8 cellular contexts compared by ENCODE assay signal in genomic region chr16:381788-382717, GRCh38. TPM values are rescaled to one million over a fixed set of nuclear protein-coding genes. Genes with fewer than 3 reads are reported as not detected.
A peak's percentile ranks its signal among the peaks of the same experiment; 100 is the strongest.
DNase-seq lines count a peak whose midpoint lies in the region; ATAC-seq, FAIRE-seq and TF ChIP-seq lines count a peak whose summit lies in the region.

TSS of gene PGAP6 (minus strand) at chr16:381978. CDS start at chr16:381821, 157 bp downstream.

- H3K36me3 ChIP-seq in astrocyte (ENCODE audit: insufficient read depth, low read length): no peaks in the 10 kb centered on the region

- peak within 1 kb of the TSS; percentile 92 for H3K4me3 Mint-ChIP-seq in T-helper 17 cell
- peak within 1 kb of the TSS; percentile 86 for H3K4me3 Mint-ChIP-seq in astrocyte (ENCODE audit: unreplicated experiment)

- H3K9ac ChIP-seq in astrocyte (ENCODE audit: low read length): peak within 1 kb of the TSS; percentile 81

- H3K36me3 Mint-ChIP-seq in T-helper 17 cell (ENCODE audit: low read depth) (peaks cover 4% of the 10 kb centered on the region), astrocyte (ENCODE audit: low read depth, unreplicated experiment) (no peaks in the 10 kb centered on the region)

- ATAC-seq in GM19035 (IDR thresholded peaks at IDR 0.05; ENCODE audit: unreplicated experiment) (peak; percentile 61), T-helper 17 cell (peak; percentile 67)

- DNase-seq in AG10803 (ENCODE audit: low read depth) (peak; percentile 53), HT-29 (ENCODE audit: low spot score) (peak; percentile 43), T-helper 17 cell (peak; percentile 46 to 78 (median 67)), astrocyte (ENCODE audit: low read depth) (no peak), hypothalamus (lab: John Stamatoyannopoulos, UW) (peak in 46 of 51 donors; percentile 25 to 83 (median 58)), retina (peak; percentile 62), NCI-H524 treated with DMSO at 0.1 percent for 48 hours (lab: John Stamatoyannopoulos, UW) (no peak)

- peak within 1 kb of the TSS; percentile 73 for H3K4me3 ChIP-seq in AG10803 (ENCODE audit: low read length)
- H3K4me3 ChIP-seq in astrocyte (ENCODE audit: insufficient read depth, low read depth, low read length): peak within 1 kb of the TSS; percentile 71

- no peak for TF ChIP-seq CTCF in AG10803 (conservative IDR thresholded peaks at IDR 0.05; ENCODE audit: low read length)
- no peak for TF ChIP-seq CTCF in astrocyte (IDR thresholded peaks at IDR 0.05; ENCODE audit: insufficient read depth, low read depth, low read length)

- H3K4me1 Mint-ChIP-seq in T-helper 17 cell (peaks cover 14% of the 10 kb centered on the region), astrocyte (ENCODE audit: low read depth, unreplicated experiment) (peaks cover 18% of the 10 kb centered on the region)

- peaks cover 12% of the 10 kb centered on the region for H3K4me1 ChIP-seq in astrocyte (ENCODE audit: insufficient read depth, low read length)

- peaks cover 30% of the 10 kb centered on the region for H4K20me1 ChIP-seq in astrocyte (ENCODE audit: insufficient read depth, low read length)

- no peaks in the 10 kb centered on the region for H3K27me3 Mint-ChIP-seq in T-helper 17 cell
- H3K27me3 Mint-ChIP-seq in astrocyte (ENCODE audit: low read depth, unreplicated experiment): no peaks in the 10 kb centered on the region

- no peak for FAIRE-seq in astrocyte (lab: Jason Lieb, UNC)

- H3K9me3 ChIP-seq in T-helper 17 cell (ENCODE audit: control insufficient read depth, low read length, poor library complexity, severe bottlenecking) (no peaks in the 10 kb centered on the region), astrocyte (ENCODE audit: insufficient read depth, low read depth, low read length) (no peaks in the 10 kb centered on the region)

- peak within 1 kb of the TSS; percentile 92 for H3K27ac Mint-ChIP-seq in T-helper 17 cell
- peak within 1 kb of the TSS; percentile 26 for H3K27ac Mint-ChIP-seq in astrocyte (ENCODE audit: unreplicated experiment)

- H3K27ac ChIP-seq in astrocyte (ENCODE audit: low read depth, low read length): no peak within 1 kb of the TSS

- H3K9me3 Mint-ChIP-seq in astrocyte (ENCODE audit: unreplicated experiment): no peaks in the 10 kb centered on the region

- H3K27me3 ChIP-seq in astrocyte (ENCODE audit: insufficient read depth, low read length): no peaks in the 10 kb centered on the region

- H3K4me2 ChIP-seq in astrocyte (ENCODE audit: low read length): peak within 1 kb of the TSS; percentile 98

- H3K79me2 ChIP-seq in astrocyte (ENCODE audit: insufficient read depth, low read length): peaks cover 25% of the 10 kb centered on the region

- H2AFZ ChIP-seq in astrocyte (ENCODE audit: low read depth, low read length): peak within 1 kb of the TSS; percentile 75

RNA-seq across cellular contexts. Expression of gene PGAP6, which starts in this region (rescaled TPM):
- total RNA-seq in HT-29 (2014; rRNA removed; shearing (Covaris generic)): 150 and 161 TPM in 2 replicates
- total RNA-seq in T-helper 17 cell: 100 to 1,000 TPM in 1 of 2 donors, 10 to 100 TPM in 1; 39.7 to 106 TPM
- total RNA-seq in astrocyte: 80.5 and 86.3 TPM in 2 replicates

Comparison
In these comparisons a context has a peak if more than half of its experiments do, and no peak if none do; other contexts are left out.
1. DNase-seq: peak in AG10803 (single experiment), HT-29 (single experiment), T-helper 17 cell (3 of 3), hypothalamus (46 of 51) and retina (single experiment); none in astrocyte (single experiment) and NCI-H524 treated with DMSO at 0.1 percent for 48 hours (single experiment).